Comparison of ENCODE assay signal across 13 cellular contexts in the genomic region with DNA sequence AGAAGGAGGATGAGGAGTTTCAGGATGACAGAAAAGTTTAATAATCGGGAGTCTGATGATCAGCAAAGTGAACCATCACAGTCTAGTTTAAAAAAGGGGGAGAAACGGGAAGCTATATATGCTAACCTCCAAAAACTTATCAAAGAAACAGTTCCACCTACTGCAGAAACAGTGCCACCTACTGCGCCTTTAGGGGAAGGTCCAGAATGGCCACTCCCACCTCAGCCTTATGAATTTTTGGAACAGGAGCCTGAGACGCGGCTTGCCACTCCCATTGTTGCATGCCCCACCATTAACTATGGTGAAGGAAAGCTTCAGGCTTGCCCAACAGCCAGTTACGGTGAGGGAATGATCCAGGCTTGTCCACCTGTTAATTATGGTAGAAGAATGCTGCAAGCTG.
DNase-seq lines count a peak whose midpoint lies in the region; ATAC-seq, FAIRE-seq and TF ChIP-seq lines count a peak whose summit lies in the region.
"Had no signal": no experiment of that assay in that cellular context is flagged by ENCODE, and none has a peak within 500 bp of the region (broad histone marks: within the 10 kb centered on the region; RNA-seq: fewer than 3 reads in every experiment).

No MANE protein-coding gene starts in this region.

- TF ChIP-seq CTCF in AG04449 (IDR thresholded peaks at IDR 0.05; ENCODE audit: insufficient read depth, low read length, missing control alignments) (peak; percentile 24), GM12873 (IDR thresholded peaks at IDR 0.05; ENCODE audit: insufficient read depth, low read depth, low read length, missing control alignments) (peak; percentile 22), MM.1S (IDR thresholded peaks at IDR 0.05; ENCODE audit: low read length) (peak; percentile 54), GM12878 (IDR thresholded peaks at IDR 0.05 in 2 of 3, conservative IDR thresholded peaks at IDR 0.05 in 1 of 3; ENCODE audit: control insufficient read depth in 2 of 3, extremely low read depth in 1 of 3, insufficient read depth in 1 of 3, low read depth in 3 of 3, low read length in 3 of 3) (peak in 2 of 3 experiments; percentile 26 to 28; a peak in 2 of 6 replicates), ovary (IDR thresholded peaks at IDR 0.05) (no peak)
- no peak for TF ChIP-seq CTCF in CD8-positive, alpha-beta T cell (IDR thresholded peaks at IDR 0.05)

- 20% methylated on average over 6 of the region's 6 CpGs for WGBS in GM12878 (ENCODE audit: insufficient coverage, insufficient replicate concordance, low lambda C conversion rate, missing lambda C conversion rate)
- WGBS in ovary, 3 donors = 84 to 85% (median 84%) methylated on average over 6 of the region's 6 CpGs

- H3K4me1 Mint-ChIP-seq in CD8-positive, alpha-beta T cell (ENCODE audit: low read depth) = no peaks in the 10 kb centered on the region

- no peaks in the 10 kb centered on the region for H3K9me3 ChIP-seq in MM.1S (replicated peaks; ENCODE audit: insufficient read depth, low read length)
- H3K9me3 ChIP-seq in GM12878 (replicated peaks; ENCODE audit: control insufficient read depth, insufficient read depth, low read length) = no peaks in the 10 kb centered on the region
- H3K9me3 ChIP-seq in ovary = no peaks in the 10 kb centered on the region
- H3K9me3 ChIP-seq in CD8-positive, alpha-beta T cell (ENCODE audit: low read length) = no peaks in the 10 kb centered on the region
- H3K9me3 ChIP-seq: heart left ventricle had no signal

- RAD21 ChIA-PET in GM12878 (lab: Charles Lee; ENCODE audit: unreplicated experiment) = interaction anchor here (0.9 kb wide), 1 partner anchor 24 kb away, joined by 3 read pairs; no protein-coding TSS in a partner anchor

- SMC1A ChIA-PET in GM12878 (lab: Charles Lee; ENCODE audit: uncharacterized antibody, unreplicated experiment) = interaction anchor here (0.9 to 1.6 kb wide), 2 partner anchors 24 to 26 kb away, joined by 3 read pairs; no protein-coding TSS in a partner anchor

- TF ChIP-seq RAD21 in GM12878 (IDR thresholded peaks at IDR 0.05; ENCODE audit: insufficient read depth, low read depth, low read length) = 0 out of 2 replicates have a peak, but pooled peaks have one; percentile 23

- H3K36me3 Mint-ChIP-seq in CD8-positive, alpha-beta T cell = no peaks in the 10 kb centered on the region

- H4K20me1 ChIP-seq in MM.1S (ENCODE audit: insufficient read depth, low read length) (no peaks in the 10 kb centered on the region), GM12878 (ENCODE audit: control insufficient read depth, insufficient read depth) (no peaks in the 10 kb centered on the region)

- no peak overlapping the region for H3K27ac Mint-ChIP-seq in CD8-positive, alpha-beta T cell
- H3K27ac Mint-ChIP-seq: CD4-positive, alpha-beta T cell had no signal

- ATAC-seq in GM12878 (peak; percentile 88), GM21529 (IDR thresholded peaks at IDR 0.05; ENCODE audit: unreplicated experiment) (no peak)
- no peak for ATAC-seq in CD8-positive, alpha-beta T cell
- ATAC-seq: heart left ventricle had no signal

- no peak overlapping the region for H3K4me2 ChIP-seq in MM.1S (ENCODE audit: low read depth, low read length)
- no peak overlapping the region for H3K4me2 ChIP-seq in GM12878 (ENCODE audit: control insufficient read depth, insufficient read depth)
- H3K4me2 ChIP-seq: PC-9 had no signal

- no peak for FAIRE-seq in GM12878 (lab: Jason Lieb, UNC)

- POLR2A ChIA-PET in AG04449 (lab: Yijun Ruan, JAX) (no interaction called here), GM12878 (lab: Charles Lee) (no interaction called here)
- POLR2A ChIA-PET in CD8-positive, alpha-beta T cell (lab: Charles Lee) = no interaction called here

- in situ Hi-C loops in GM12878 (cut with MboI) = no loop called here

- H3K4me3 ChIP-seq in AG04449 (ENCODE audit: low read depth, low read length) = no peak overlapping the region
- H3K4me3 ChIP-seq in MM.1S (ENCODE audit: low read length) = no peak overlapping the region
- H3K4me3 ChIP-seq in GM12878 = no peak overlapping the region
- H3K4me3 ChIP-seq in ovary = no peak overlapping the region
- H3K4me3 ChIP-seq in CD8-positive, alpha-beta T cell (ENCODE audit: low read depth, low read length) = no peak overlapping the region
- H3K4me3 ChIP-seq: heart left ventricle, lung, PC-9 had no signal

- H2AFZ ChIP-seq in MM.1S (ENCODE audit: low read length) (0 out of 2 replicates have a peak overlapping the region, but pooled peaks have one; percentile 38), GM12878 (ENCODE audit: control insufficient read depth, low read depth, low read length) (no peak overlapping the region)
- H2AFZ ChIP-seq: PC-9 had no signal

- H3K4me3 Mint-ChIP-seq in CD8-positive, alpha-beta T cell = no peak overlapping the region
- H3K4me3 Mint-ChIP-seq: CD4-positive, alpha-beta T cell had no signal

- H3F3A ChIP-seq in MM.1S (ENCODE audit: insufficient read depth, low read length) = no peaks in the 10 kb centered on the region

- no TSS peak for BruUV-seq in GM12878 (replicated peaks; lab: Mats Ljungman, UMichigan)

- CTCF ChIA-PET in AG04449 (lab: Yijun Ruan, JAX) (no interaction called here), GM12878 (lab: Yijun Ruan, JAX) (no interaction called here)
- CTCF ChIA-PET in CD8-positive, alpha-beta T cell (lab: Charles Lee) = no interaction called here

- H3K27me3 ChIP-seq in MM.1S (replicated peaks; ENCODE audit: insufficient read depth, low read length) (no peaks in the 10 kb centered on the region), GM12878 (replicated peaks in 1 of 2; ENCODE audit: control insufficient read depth in 2 of 2, insufficient read depth in 2 of 2, low read length in 1 of 2) (no peaks in the 10 kb centered on the region), ovary (no peaks in the 10 kb centered on the region)
- H3K27me3 ChIP-seq in CD8-positive, alpha-beta T cell (ENCODE audit: insufficient read depth, low read length) = no peaks in the 10 kb centered on the region
- H3K27me3 ChIP-seq: heart left ventricle had no signal

- peaks cover 3% of the 10 kb centered on the region for H3K27me3 Mint-ChIP-seq in CD8-positive, alpha-beta T cell (ENCODE audit: low read depth)
- H3K27me3 Mint-ChIP-seq: CD4-positive, alpha-beta T cell had no signal

- no peak for DNase-seq in AG04449 (ENCODE audit: low read depth, low spot score)
- DNase-seq in MM.1S = peak; percentile 18
- DNase-seq in GM12878 (ENCODE audit: low read depth, low spot score) = no peak
- no peak for DNase-seq in ovary
- no peak for DNase-seq in CD8-positive, alpha-beta T cell
- no peak for DNase-seq in germinal center (ENCODE audit: low spot score)
- DNase-seq: CD4-positive, alpha-beta T cell; heart left ventricle; NCI-H1436; PC-9 had no signal

- H3K9ac ChIP-seq in MM.1S (ENCODE audit: low read length) (no peak overlapping the region), GM12878 (ENCODE audit: control insufficient read depth, insufficient read depth, low read length) (no peak overlapping the region)

- TF ChIP-seq POLR2A in GM12878 (IDR thresholded peaks at IDR 0.05; ENCODE audit: low read depth, low read length) = no peak
- no peak for TF ChIP-seq POLR2A in ovary (IDR thresholded peaks at IDR 0.05)

- H3K4me1 ChIP-seq in MM.1S (ENCODE audit: low read length) (no peaks in the 10 kb centered on the region), GM12878 (ENCODE audit: control insufficient read depth, insufficient read depth, low read length) (no peaks in the 10 kb centered on the region), ovary (ENCODE audit: insufficient read depth) (no peaks in the 10 kb centered on the region)
- no peaks in the 10 kb centered on the region for H3K4me1 ChIP-seq in CD8-positive, alpha-beta T cell (ENCODE audit: insufficient read depth, low read length)
- H3K4me1 ChIP-seq: heart left ventricle had no signal

- no peak for TF ChIP-seq EP300 in GM12878 (IDR thresholded peaks at IDR 0.05; ENCODE audit: borderline replicate concordance in 1 of 2, control insufficient read depth in 1 of 2, low read depth in 2 of 2, low read length in 2 of 2)
- TF ChIP-seq EP300 in ovary (IDR thresholded peaks at IDR 0.05) = no peak

- no peaks in the 10 kb centered on the region for H3K9me3 Mint-ChIP-seq in CD8-positive, alpha-beta T cell

- H3K36me3 ChIP-seq in MM.1S (replicated peaks; ENCODE audit: insufficient read depth, low read length) (no peaks in the 10 kb centered on the region), GM12878 (ENCODE audit: control insufficient read depth in 2 of 2, insufficient read depth in 2 of 2, low read length in 1 of 2) (no peaks in the 10 kb centered on the region), ovary (no peaks in the 10 kb centered on the region)
- no peaks in the 10 kb centered on the region for H3K36me3 ChIP-seq in CD8-positive, alpha-beta T cell (ENCODE audit: insufficient read depth, low read length)
- H3K36me3 ChIP-seq: heart left ventricle had no signal

- intact Hi-C loops in GM12878 (cut with micrococcal nuclease; ENCODE audit: unreplicated experiment) = no loop called here
- intact Hi-C loops in ovary (cut with DNase I) = loop anchor here in 1 of 4 donors (5.0 kb wide), 1 partner anchor 1042 kb away; no protein-coding TSS in a partner anchor
- intact Hi-C loops in CD8-positive, alpha-beta T cell (cut with DNase I, micrococcal nuclease) = no loop called here

- H3K27ac ChIP-seq in MM.1S (ENCODE audit: low read length) = no peak overlapping the region
- no peak overlapping the region for H3K27ac ChIP-seq in GM12878 (ENCODE audit: control insufficient read depth, insufficient read depth)
- no peak overlapping the region for H3K27ac ChIP-seq in ovary
- H3K27ac ChIP-seq in CD8-positive, alpha-beta T cell (ENCODE audit: low read depth, low read length) = no peak overlapping the region
- H3K27ac ChIP-seq: heart left ventricle, PC-9 had no signal

- H3K79me2 ChIP-seq in MM.1S (ENCODE audit: low read length) (no peaks in the 10 kb centered on the region), GM12878 (ENCODE audit: control insufficient read depth, insufficient read depth, low read length) (no peaks in the 10 kb centered on the region)

- H3K9me2 ChIP-seq in MM.1S (replicated peaks; ENCODE audit: insufficient read depth, low read length) = no peaks in the 10 kb centered on the region

TF ChIP-seq in GM12878, 131 proteins besides CTCF, POLR2A, EP300 and RAD21 (continues in another document):
- TF ChIP-seq KDM1A (IDR thresholded peaks at IDR 0.05; ENCODE audit: borderline replicate concordance) = no peak

Comparison
In these comparisons a context has a peak if more than half of its experiments do, and no peak if none do; other contexts are left out.
1. CTCF ChIP-seq: peak in AG04449 (single experiment), GM12873 (single experiment), MM.1S (single experiment) and GM12878 (2 of 3); none in ovary (0 of 3) and CD8-positive, alpha-beta T cell (single experiment).